ENCODE assay signal across 1 cellular context in the genomic region with DNA sequence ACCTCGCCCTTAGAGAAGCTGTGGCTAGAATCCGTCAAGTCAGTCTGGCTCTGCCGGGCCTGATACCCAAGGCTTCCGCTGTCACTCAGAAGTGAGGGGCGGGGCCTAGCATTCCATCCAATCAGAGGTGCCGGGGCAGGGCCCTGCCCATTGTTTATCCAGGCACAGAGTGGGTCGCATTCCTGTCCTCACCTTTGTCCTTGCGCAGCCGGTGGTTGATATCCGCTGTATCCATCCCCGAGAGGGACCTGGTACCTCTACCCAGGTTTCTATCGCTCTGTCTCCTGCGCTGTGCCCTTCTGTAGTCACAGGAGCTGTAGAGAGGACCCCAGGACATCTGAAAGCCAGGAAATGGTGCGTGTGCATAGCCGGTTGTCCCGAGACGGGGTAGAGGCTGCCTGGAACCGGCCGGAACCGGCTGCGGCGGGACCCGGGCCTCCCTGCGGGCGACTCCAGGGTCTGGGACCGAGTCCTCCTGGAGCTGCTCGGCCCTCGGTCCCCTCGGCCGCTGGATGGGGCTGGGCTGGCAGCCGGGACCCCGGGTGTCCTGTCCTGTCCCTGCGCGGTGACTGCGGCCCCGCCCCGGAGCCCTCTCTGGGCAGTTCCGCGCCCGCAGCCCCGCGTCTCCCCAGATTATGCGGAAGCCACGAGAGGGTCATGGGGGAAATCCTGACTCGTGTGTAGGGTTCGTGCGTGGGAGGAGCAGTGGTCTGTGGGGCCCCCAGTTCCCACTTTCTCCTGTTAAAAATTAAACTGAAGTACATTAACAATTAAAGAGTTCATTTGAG.
A peak's percentile ranks its signal among the peaks of the same experiment; 100 is the strongest.
TF ChIP-seq lines count a peak whose summit lies in the region.

A gene (plus strand): TSS at position 183 of the 788 bp plus-strand sequence. CDS start 169 bp downstream, at position 352.

TF ChIP-seq in H1, 55 proteins besides CTCF, POLR2A, EP300 and RAD21:
- TF ChIP-seq POLR2AphosphoS5 (IDR thresholded peaks at IDR 0.05; ENCODE audit: low read depth, low read length) (peak; percentile 86), TAF7 (optimal IDR thresholded peaks at IDR 0.05; ENCODE audit: borderline replicate concordance, low read depth, low read length) (peak; percentile 71), TBP (IDR thresholded peaks at IDR 0.05; ENCODE audit: low read depth, low read length) (peak; percentile 84), KDM4A (IDR thresholded peaks at IDR 0.05; ENCODE audit: low read depth, low read length, severe bottlenecking) (peak; percentile 70), TEAD4 (IDR thresholded peaks at IDR 0.05; ENCODE audit: low read depth, low read length) (peak; percentile 77), ASH2L (IDR thresholded peaks at IDR 0.05; ENCODE audit: low read length) (peak; percentile 56), CHD1 (IDR thresholded peaks at IDR 0.05; ENCODE audit: low read depth, low read length) (0 out of 2 replicates have a peak, but pooled peaks have one; percentile 42), TAF1 (IDR thresholded peaks at IDR 0.05; ENCODE audit: low read depth, low read length) (peak; percentile 84), GABPA (IDR thresholded peaks at IDR 0.05; ENCODE audit: borderline replicate concordance, insufficient read depth, low read length) (no peak), CTBP2 (IDR thresholded peaks at IDR 0.05; ENCODE audit: borderline replicate concordance, insufficient read depth, insufficient read length, low read length) (no peak), JUN (IDR thresholded peaks at IDR 0.05; ENCODE audit: low read depth, low read length) (0 out of 2 replicates have a peak, but pooled peaks have one; percentile 6), CREB1 (IDR thresholded peaks at IDR 0.05) (no peak), CHD2 (IDR thresholded peaks at IDR 0.05; ENCODE audit: low read length) (peak; percentile 50; the same call in 1 of the 2 replicates), HDAC6 (IDR thresholded peaks at IDR 0.05; ENCODE audit: low read depth, low read length) (no peak), SAP30 (IDR thresholded peaks at IDR 0.05; ENCODE audit: insufficient read depth, insufficient replicate concordance, low read length) (no peak), PHF8 (conservative IDR thresholded peaks at IDR 0.05; ENCODE audit: low read depth, low read length) (peak; percentile 68)
- TF ChIP-seq, protein P1, sequence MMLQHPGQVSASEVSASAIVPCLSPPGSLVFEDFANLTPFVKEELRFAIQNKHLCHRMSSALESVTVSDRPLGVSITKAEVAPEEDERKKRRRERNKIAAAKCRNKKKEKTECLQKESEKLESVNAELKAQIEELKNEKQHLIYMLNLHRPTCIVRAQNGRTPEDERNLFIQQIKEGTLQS (IDR thresholded peaks at IDR 0.05; ENCODE audit: insufficient read depth, low read depth, low read length) = no peak
